1 cellular context compared by ENCODE assay signal in genomic region chr17:76397687-76398522, GRCh38.
TF ChIP-seq lines count a peak whose summit lies in the region.

No MANE protein-coding gene starts in this region.

TF ChIP-seq in GM12878, 131 proteins besides CTCF, POLR2A, EP300 and RAD21 (continued from another document):
- TF ChIP-seq, protein P1, sequence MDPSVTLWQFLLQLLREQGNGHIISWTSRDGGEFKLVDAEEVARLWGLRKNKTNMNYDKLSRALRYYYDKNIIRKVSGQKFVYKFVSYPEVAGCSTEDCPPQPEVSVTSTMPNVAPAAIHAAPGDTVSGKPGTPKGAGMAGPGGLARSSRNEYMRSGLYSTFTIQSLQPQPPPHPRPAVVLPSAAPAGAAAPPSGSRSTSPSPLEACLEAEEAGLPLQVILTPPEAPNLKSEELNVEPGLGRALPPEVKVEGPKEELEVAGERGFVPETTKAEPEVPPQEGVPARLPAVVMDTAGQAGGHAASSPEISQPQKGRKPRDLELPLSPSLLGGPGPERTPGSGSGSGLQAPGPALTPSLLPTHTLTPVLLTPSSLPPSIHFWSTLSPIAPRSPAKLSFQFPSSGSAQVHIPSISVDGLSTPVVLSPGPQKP (IDR thresholded peaks at IDR 0.05; ENCODE audit: low read depth, low read length) = no peak
- TF ChIP-seq SPI1 (IDR thresholded peaks at IDR 0.05; ENCODE audit: borderline replicate concordance, insufficient read depth, low read depth, low read length) (no peak), ATF7 (IDR thresholded peaks at IDR 0.05; ENCODE audit: low read depth) (no peak), LARP7 (IDR thresholded peaks at IDR 0.05) (no peak), NBN (IDR thresholded peaks at IDR 0.05) (no peak), PAX8 (IDR thresholded peaks at IDR 0.05) (no peak), MEF2A (IDR thresholded peaks at IDR 0.05; ENCODE audit: insufficient read depth, low read depth, low read length) (no peak)
TF ChIP-seq in GM12878: peak in this region for 6.
